ENCODE assay signal across 8 cellular contexts in genomic region chr10:1056326-1057105, GRCh38. TPM values are rescaled to one million over a fixed set of nuclear protein-coding genes. Genes with fewer than 3 reads are reported as not detected.
DNase-seq lines count a peak whose midpoint lies in the region; ATAC-seq and TF ChIP-seq lines count a peak whose summit lies in the region.

WDR37 (plus strand) TSS chr10:1056385; CDS start chr10:1072156, 15,771 bp downstream.

- H3K27me3 ChIP-seq in colonic mucosa, result no peaks in the 10 kb centered on the region

- H3K4me1 ChIP-seq in colonic mucosa, result peaks cover 14% of the 10 kb centered on the region

- DNase-seq in AG08395 (ENCODE audit: low spot score) (peak; percentile 92), NCI-H345 (lab: John Stamatoyannopoulos, UW) (peak; percentile 85), colonic mucosa (peak; percentile 92), left lobe of liver (ENCODE audit: low spot score) (peak; percentile 90)
- peak; percentile 90 for DNase-seq in activated CD4-positive, alpha-beta T cell treated with anti-CD3 and anti-CD28 coated beads for 48 hours
- DNase-seq in stimulated activated CD4-positive, alpha-beta T cell treated with anti-CD3 and anti-CD28 coated beads, Interleukin-2, amount 100 ng/mL, for 24 hours, result peak; percentile 91 to 93

- intact Hi-C loops in colonic mucosa (cut with DNase I), result loop anchor here (10.0 kb wide), 1 partner anchor 122 kb away; the partner anchor contains the start of gene LARP4B

- peak within 1 kb of the TSS; percentile 99 for H3K27ac ChIP-seq in colonic mucosa

- TF ChIP-seq CTCF in colonic mucosa (IDR thresholded peaks at IDR 0.05), result no peak

- H3K4me3 ChIP-seq in colonic mucosa, result peak within 1 kb of the TSS; percentile 95

- peak; percentile 95 for ATAC-seq in GM18867 (IDR thresholded peaks at IDR 0.05; ENCODE audit: unreplicated experiment)
- ATAC-seq in HG03095 (IDR thresholded peaks at IDR 0.05; ENCODE audit: unreplicated experiment), result peak; percentile 90
- peak; percentile 96 for ATAC-seq in left lobe of liver

- no peaks in the 10 kb centered on the region for H3K9me3 ChIP-seq in colonic mucosa

- H3K36me3 ChIP-seq in colonic mucosa, result no peaks in the 10 kb centered on the region

- H3K9ac ChIP-seq in colonic mucosa (ENCODE audit: low read depth in 2 of 2, low read length in 2 of 2), result peak within 1 kb of the TSS; percentile 76 to 99

RNA-seq across cellular contexts. Expression of gene WDR37, which starts in this region (rescaled TPM):
- 10 to 100 TPM; 18.6 to 18.7 TPM for total RNA-seq in colonic mucosa
- total RNA-seq in left lobe of liver, result 8.5 TPM

Comparison
In these comparisons a context has a peak if more than half of its experiments do, and no peak if none do; other contexts are left out.
1. Peak in every context shown above with its lines: DNase-seq, ATAC-seq, H3K4me3 ChIP-seq and H3K27ac ChIP-seq.